In genomic region chr19:42175335-42175734, GRCh38 we compare ENCODE assay signal across 1 cellular context.
TF ChIP-seq lines count a peak whose summit lies in the region.

No MANE protein-coding gene starts in this region.

TF ChIP-seq in A549, 52 proteins besides CTCF, POLR2A, EP300 and RAD21 (continued from another document):
- TF ChIP-seq, protein P1, sequence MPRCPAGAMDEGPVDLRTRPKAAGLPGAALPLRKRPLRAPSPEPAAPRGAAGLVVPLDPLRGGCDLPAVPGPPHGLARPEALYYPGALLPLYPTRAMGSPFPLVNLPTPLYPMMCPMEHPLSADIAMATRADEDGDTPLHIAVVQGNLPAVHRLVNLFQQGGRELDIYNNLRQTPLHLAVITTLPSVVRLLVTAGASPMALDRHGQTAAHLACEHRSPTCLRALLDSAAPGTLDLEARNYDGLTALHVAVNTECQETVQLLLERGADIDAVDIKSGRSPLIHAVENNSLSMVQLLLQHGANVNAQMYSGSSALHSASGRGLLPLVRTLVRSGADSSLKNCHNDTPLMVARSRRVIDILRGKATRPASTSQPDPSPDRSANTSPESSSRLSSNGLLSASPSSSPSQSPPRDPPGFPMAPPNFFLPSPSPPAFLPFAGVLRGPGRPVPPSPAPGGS (IDR thresholded peaks at IDR 0.05), result no peak
- TF ChIP-seq POLR2AphosphoS2 (conservative IDR thresholded peaks at IDR 0.05; ENCODE audit: low read length), result no peak
- no peak for TF ChIP-seq CHD2 (IDR thresholded peaks at IDR 0.05; ENCODE audit: low read length, partially characterized antibody)
- TF ChIP-seq, protein P2, sequence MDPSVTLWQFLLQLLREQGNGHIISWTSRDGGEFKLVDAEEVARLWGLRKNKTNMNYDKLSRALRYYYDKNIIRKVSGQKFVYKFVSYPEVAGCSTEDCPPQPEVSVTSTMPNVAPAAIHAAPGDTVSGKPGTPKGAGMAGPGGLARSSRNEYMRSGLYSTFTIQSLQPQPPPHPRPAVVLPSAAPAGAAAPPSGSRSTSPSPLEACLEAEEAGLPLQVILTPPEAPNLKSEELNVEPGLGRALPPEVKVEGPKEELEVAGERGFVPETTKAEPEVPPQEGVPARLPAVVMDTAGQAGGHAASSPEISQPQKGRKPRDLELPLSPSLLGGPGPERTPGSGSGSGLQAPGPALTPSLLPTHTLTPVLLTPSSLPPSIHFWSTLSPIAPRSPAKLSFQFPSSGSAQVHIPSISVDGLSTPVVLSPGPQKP (IDR thresholded peaks at IDR 0.05; ENCODE audit: low read depth, low read length), result no peak
